Comparison of ENCODE assay signal across 7 cellular contexts in genomic region chr5:43038523-43038989, GRCh38. TPM values are rescaled to one million over a fixed set of nuclear protein-coding genes. Genes with fewer than 3 reads are reported as not detected.
DNase-seq lines count a peak whose midpoint lies in the region; ATAC-seq and TF ChIP-seq lines count a peak whose summit lies in the region.

No MANE protein-coding gene starts in this region.

- H3K27me3 ChIP-seq in gastroesophageal sphincter = peaks cover 87% of the 10 kb centered on the region

- DNase-seq in KBM-7 (peak; percentile 73), NCI-H146 treated with DMSO at 0.1 percent for 48 hours (lab: John Stamatoyannopoulos, UW; ENCODE audit: unreplicated experiment) (no peak), SIG-M5 treated with dmso at 0.1 percent for 504 hours (lab: John Stamatoyannopoulos, UW; ENCODE audit: unreplicated experiment) (no peak)
- peak; percentile 57 for DNase-seq in activated CD4-positive, alpha-beta memory T cell treated with anti-CD3 and anti-CD28 coated beads, Interleukin-2, amount 10 ng/mL, durations not matched to agents 7 days and 5 days
- peak; percentile 21 for DNase-seq in stimulated activated naive B cell treated with anti-CD40 and anti-IgM and Interleukin-4, amounts not matched to agents 10 μg/mL and 1 μg/mL and 100 μg/mL, for 72 hours

- 26 to 48% methylated on average over 10 to 15 of the region's 16 CpGs for WGBS in gastroesophageal sphincter (ENCODE audit: low coverage in 1 of 2), 2 donors

- POLR2A ChIA-PET in activated CD4-positive, alpha-beta memory T cell treated with anti-CD3 and anti-CD28 coated beads, Interleukin-2, amount 10 ng/mL, durations not matched to agents 7 days and 5 days (lab: Charles Lee) = interaction anchor here (0.6 to 10.2 kb wide), 18 partner anchors 10 to 565 kb away, joined by 3 to 753 read pairs (median 13); partner anchors contain the start of genes HMGCS1, NNT, TMEM267 and ZNF131

- H3K4me1 Mint-ChIP-seq in activated CD4-positive, alpha-beta memory T cell treated with anti-CD3 and anti-CD28 coated beads, Interleukin-2, amount 10 ng/mL, durations not matched to agents 7 days and 5 days = peaks cover 41% of the 10 kb centered on the region
- peaks cover 31 to 62% of the 10 kb centered on the region in 2 donors for H3K4me1 Mint-ChIP-seq in stimulated activated naive B cell treated with anti-CD40 and anti-IgM and Interleukin-4, amounts not matched to agents 10 μg/mL and 1 μg/mL and 100 μg/mL, for 72 hours

- H3K36me3 Mint-ChIP-seq in activated CD4-positive, alpha-beta memory T cell treated with anti-CD3 and anti-CD28 coated beads, Interleukin-2, amount 10 ng/mL, durations not matched to agents 7 days and 5 days (ENCODE audit: low read depth) = peaks cover 33% of the 10 kb centered on the region
- H3K36me3 Mint-ChIP-seq in stimulated activated naive B cell treated with anti-CD40 and anti-IgM and Interleukin-4, amounts not matched to agents 10 μg/mL and 1 μg/mL and 100 μg/mL, for 72 hours = no peaks in the 10 kb centered on the region

- no peaks in the 10 kb centered on the region for H3K27me3 Mint-ChIP-seq in activated CD4-positive, alpha-beta memory T cell treated with anti-CD3 and anti-CD28 coated beads, Interleukin-2, amount 10 ng/mL, durations not matched to agents 7 days and 5 days
- no peaks in the 10 kb centered on the region for H3K27me3 Mint-ChIP-seq in stimulated activated naive B cell treated with anti-CD40 and anti-IgM and Interleukin-4, amounts not matched to agents 10 μg/mL and 1 μg/mL and 100 μg/mL, for 72 hours

- no peak for TF ChIP-seq CTCF in gastroesophageal sphincter (IDR thresholded peaks at IDR 0.05)

- no peaks in the 10 kb centered on the region for H3K9me3 Mint-ChIP-seq in activated CD4-positive, alpha-beta memory T cell treated with anti-CD3 and anti-CD28 coated beads, Interleukin-2, amount 10 ng/mL, durations not matched to agents 7 days and 5 days
- no peaks in the 10 kb centered on the region for H3K9me3 Mint-ChIP-seq in stimulated activated naive B cell treated with anti-CD40 and anti-IgM and Interleukin-4, amounts not matched to agents 10 μg/mL and 1 μg/mL and 100 μg/mL, for 72 hours

- H3K4me3 ChIP-seq in gastroesophageal sphincter = peak overlapping the region in 1 of 2 donors; percentile 30

- in situ Hi-C loops in KBM-7 (cut with MboI; ENCODE audit: low pct_unique_long_range_greater_than_20kb, low sequenced_read_pairs) = no loop called here

- peaks cover 0 to 17% (median 0%) of the 10 kb centered on the region in 3 donors for H3K9me3 ChIP-seq in gastroesophageal sphincter

- H3K36me3 ChIP-seq in gastroesophageal sphincter = no peaks in the 10 kb centered on the region

- no peak for TF ChIP-seq EP300 in gastroesophageal sphincter (IDR thresholded peaks at IDR 0.05)

- no peak for ATAC-seq in gastroesophageal sphincter
- no peak for ATAC-seq in stimulated activated naive B cell treated with anti-CD40 and anti-IgM and Interleukin-4, amounts not matched to agents 10 μg/mL and 1 μg/mL and 100 μg/mL, for 72 hours (replicated peaks)
- no peak for ATAC-seq in HG03571 (IDR thresholded peaks at IDR 0.05; ENCODE audit: unreplicated experiment)

- peaks cover 0 to 57% (median 0%) of the 10 kb centered on the region in 3 donors for H3K4me1 ChIP-seq in gastroesophageal sphincter

- TF ChIP-seq POLR2A in gastroesophageal sphincter (IDR thresholded peaks at IDR 0.05) = no peak

- H3K27ac ChIP-seq in gastroesophageal sphincter = peak overlapping the region in 3 of 4 donors; percentile 69 to 89 (median 76)

- peak overlapping the region; percentile 97 for H3K27ac Mint-ChIP-seq in activated CD4-positive, alpha-beta memory T cell treated with anti-CD3 and anti-CD28 coated beads, Interleukin-2, amount 10 ng/mL, durations not matched to agents 7 days and 5 days
- H3K27ac Mint-ChIP-seq in stimulated activated naive B cell treated with anti-CD40 and anti-IgM and Interleukin-4, amounts not matched to agents 10 μg/mL and 1 μg/mL and 100 μg/mL, for 72 hours = peak overlapping the region; percentile 90

- CTCF ChIA-PET in activated CD4-positive, alpha-beta memory T cell treated with anti-CD3 and anti-CD28 coated beads, Interleukin-2, amount 10 ng/mL, durations not matched to agents 7 days and 5 days (lab: Charles Lee) = interaction anchor here (0.6 to 4.5 kb wide), 16 partner anchors 10 to 446 kb away, joined by 3 to 97 read pairs (median 7); partner anchors contain the start of gene TMEM267

- peak overlapping the region; percentile 97 for H3K4me3 Mint-ChIP-seq in activated CD4-positive, alpha-beta memory T cell treated with anti-CD3 and anti-CD28 coated beads, Interleukin-2, amount 10 ng/mL, durations not matched to agents 7 days and 5 days
- peak overlapping the region; percentile 80 to 82 for H3K4me3 Mint-ChIP-seq in stimulated activated naive B cell treated with anti-CD40 and anti-IgM and Interleukin-4, amounts not matched to agents 10 μg/mL and 1 μg/mL and 100 μg/mL, for 72 hours

RNA-seq across cellular contexts. Expression of gene ANXA2R, which starts 1.6 kb away (rescaled TPM):
- total RNA-seq in activated CD4-positive, alpha-beta memory T cell treated with anti-CD3 and anti-CD28 coated beads, Interleukin-2, amount 10 ng/mL, durations not matched to agents 7 days and 5 days = 10 to 100 TPM; 25.1 to 28.3 TPM
- 1 to 10 TPM; 1.2 to 5.1 (median 2.1) TPM for total RNA-seq in gastroesophageal sphincter

Comparison
In these comparisons a context has a peak if more than half of its experiments do, and no peak if none do; other contexts are left out.
1. DNase-seq: peak in KBM-7 (single experiment), activated CD4-positive, alpha-beta memory T cell treated with anti-CD3 and anti-CD28 coated beads, Interleukin-2, amount 10 ng/mL, durations not matched to agents 7 days and 5 days (single experiment) and stimulated activated naive B cell treated with anti-CD40 and anti-IgM and Interleukin-4, amounts not matched to agents 10 μg/mL and 1 μg/mL and 100 μg/mL, for 72 hours (single experiment); none in NCI-H146 treated with DMSO at 0.1 percent for 48 hours (single experiment) and SIG-M5 treated with dmso at 0.1 percent for 504 hours (single experiment).
2. RNA of gene ANXA2R, which starts 1.6 kb away (total RNA-seq): 25.1 to 28.3 TPM in activated CD4-positive, alpha-beta memory T cell treated with anti-CD3 and anti-CD28 coated beads, Interleukin-2, amount 10 ng/mL, durations not matched to agents 7 days and 5 days; 1.2 to 5.1 TPM in gastroesophageal sphincter; every median in the first group is over 4 times any median in the second.